In genomic region chr2:73285162-73285739, GRCh38 we compare ENCODE assay signal across 9 cellular contexts. TPM values are rescaled to one million over a fixed set of nuclear protein-coding genes. Genes with fewer than 3 reads are reported as not detected.
DNase-seq lines count a peak whose midpoint lies in the region; ATAC-seq lines count a peak whose summit lies in the region.
"Had no signal": no experiment of that assay in that cellular context is flagged by ENCODE, and none has a peak within 500 bp of the region (broad histone marks: within the 10 kb centered on the region; RNA-seq: fewer than 3 reads in every experiment).

No MANE protein-coding gene starts in this region.

- H3K27me3 Mint-ChIP-seq in effector memory CD8-positive, alpha-beta T cell: peaks cover 17 to 25% of the 10 kb centered on the region in 2 donors

- no peak overlapping the region for H2BK120ac ChIP-seq in neuronal stem cell (ENCODE audit: low read depth, low read length)

- H2AK5ac ChIP-seq in neuronal stem cell (ENCODE audit: low read depth, low read length): no peak overlapping the region

- H3K9me3 Mint-ChIP-seq in effector memory CD8-positive, alpha-beta T cell: no peaks in the 10 kb centered on the region

- H3K23ac ChIP-seq in neuronal stem cell (ENCODE audit: low read depth, low read length, poor library complexity): no peak overlapping the region

- peak overlapping the region; percentile 98 for H2AFZ ChIP-seq in neuronal stem cell (ENCODE audit: low read length)

- H3K36me3 ChIP-seq in neuronal stem cell (replicated peaks in 1 of 2; ENCODE audit: control insufficient read depth in 2 of 2, insufficient read depth in 2 of 2, low read length in 2 of 2): no peaks in the 10 kb centered on the region

- no peak overlapping the region for H3K4me2 ChIP-seq in neuronal stem cell (ENCODE audit: insufficient read depth, low read length, poor library complexity, severe bottlenecking)

- H3K4me3 Mint-ChIP-seq in effector memory CD8-positive, alpha-beta T cell: peak overlapping the region; percentile 54 to 69

- ATAC-seq in GM18868 (IDR thresholded peaks at IDR 0.05; ENCODE audit: unreplicated experiment): peak; percentile 73
- ATAC-seq in HG03025 (IDR thresholded peaks at IDR 0.05; ENCODE audit: low FRiP score, unreplicated experiment): peak; percentile 41
- ATAC-seq in effector memory CD8-positive, alpha-beta T cell (replicated peaks): peak; percentile 49

- no peak overlapping the region for H2BK15ac ChIP-seq in neuronal stem cell (ENCODE audit: low read length)

- no peak overlapping the region for H3K14ac ChIP-seq in neuronal stem cell (ENCODE audit: low read length)

- H3K4me3 ChIP-seq in neuronal stem cell (ENCODE audit: low read length in 2 of 2): peak overlapping the region in 1 of 2 donors; percentile 75

- H2BK5ac ChIP-seq in neuronal stem cell (ENCODE audit: low read length): no peak overlapping the region

- no CpG with 5 or more reads among the region's 5 CpGs for WGBS in neuronal stem cell (ENCODE audit: extremely low coverage in 2 of 2, insufficient read length in 2 of 2, insufficient replicate concordance in 1 of 2), 2 donors

- peaks cover 5 to 12% of the 10 kb centered on the region in 2 donors for H3K4me1 ChIP-seq in neuronal stem cell (ENCODE audit: control insufficient read depth in 2 of 2, insufficient read depth in 1 of 2, low read depth in 1 of 2, low read length in 2 of 2)

- H3K36me3 Mint-ChIP-seq in effector memory CD8-positive, alpha-beta T cell (ENCODE audit: insufficient read depth): peaks cover under 1% of the 10 kb centered on the region

- H2BK12ac ChIP-seq in neuronal stem cell (ENCODE audit: low read length): no peak overlapping the region

- no peak overlapping the region for H3K27ac Mint-ChIP-seq in effector memory CD8-positive, alpha-beta T cell

- no peak overlapping the region for H4K91ac ChIP-seq in neuronal stem cell (ENCODE audit: low read depth, low read length, poor library complexity)

- H3K27me3 ChIP-seq in neuronal stem cell (ENCODE audit: control insufficient read depth in 3 of 3, insufficient read depth in 3 of 3, low read depth in 1 of 3, low read length in 3 of 3): peaks cover 0 to 54% (median 27%) of the 10 kb centered on the region in 3 experiments

- H3K27ac ChIP-seq in neuronal stem cell (replicated peaks; ENCODE audit: low read length): no peak overlapping the region

- no peaks in the 10 kb centered on the region for H3K79me1 ChIP-seq in neuronal stem cell (ENCODE audit: low read depth, low read length)

- H4K8ac ChIP-seq in neuronal stem cell (ENCODE audit: low read depth, low read length): no peak overlapping the region

- no peak overlapping the region for H3K4ac ChIP-seq in neuronal stem cell (ENCODE audit: low read length)

- peaks cover 0 to 2% of the 10 kb centered on the region in 2 donors for H3K9me3 ChIP-seq in neuronal stem cell (replicated peaks in 1 of 2; ENCODE audit: control insufficient read depth in 2 of 2, insufficient read depth in 1 of 2, low read depth in 1 of 2, low read length in 2 of 2)

- DNase-seq in Ammon's horn (ENCODE audit: low spot score): peak; percentile 68
- DNase-seq in OCI-M1 (lab: John Stamatoyannopoulos, UW): peak; percentile 85
- peak in 1 of 3 experiments; percentile 7 for DNase-seq in effector memory CD8-positive, alpha-beta T cell
- no peak for DNase-seq in neuronal stem cell (ENCODE audit: low spot score)
- DNase-seq in NCI-H1092 treated with DMSO at 0.1 percent for 48 hours (lab: John Stamatoyannopoulos, UW): no peak
- no peak for DNase-seq in central memory CD4-positive, alpha-beta T cell

- no peak overlapping the region for H3K9ac ChIP-seq in neuronal stem cell (ENCODE audit: low read depth, low read length, poor library complexity)

- no peak overlapping the region for H3K18ac ChIP-seq in neuronal stem cell (ENCODE audit: low read length)

- H3K4me1 Mint-ChIP-seq in effector memory CD8-positive, alpha-beta T cell (ENCODE audit: low read depth in 2 of 2): peaks cover 13 to 22% of the 10 kb centered on the region in 2 donors

RNA-seq across cellular contexts. Expression of gene FBXO41, which starts 1.0 kb away (rescaled TPM):
- 3.3 TPM for polyA plus RNA-seq in neuronal stem cell (2013, experiment 1 of 2)
- 3.3 TPM for polyA plus RNA-seq in neuronal stem cell (2013, experiment 2 of 2)

RNA-seq across cellular contexts. Expression of gene EGR4, which starts 8.1 kb away (rescaled TPM):
- 0.10 TPM for polyA plus RNA-seq in neuronal stem cell (2013, experiment 1 of 2)
- 0.10 TPM for polyA plus RNA-seq in neuronal stem cell (2013, experiment 2 of 2)
- polyA plus RNA-seq: esophagus had no signal

RNA-seq across cellular contexts. Expression of gene CCT7, which starts 51.1 kb away (rescaled TPM):
- 438 TPM for polyA plus RNA-seq in neuronal stem cell (2013, experiment 1 of 2)
- polyA plus RNA-seq in neuronal stem cell (2013, experiment 2 of 2): 440 TPM

RNA-seq across cellular contexts. Expression of gene PRADC1, which starts 52.2 kb away (rescaled TPM):
- polyA plus RNA-seq in neuronal stem cell (2013, experiment 1 of 2): 9.8 TPM
- polyA plus RNA-seq in neuronal stem cell (2013, experiment 2 of 2): 9.4 TPM

Comparison
In these comparisons a context has a peak if more than half of its experiments do, and no peak if none do; other contexts are left out.
1. DNase-seq: peak in Ammon's horn (single experiment) and OCI-M1 (single experiment); none in neuronal stem cell (single experiment), NCI-H1092 treated with DMSO at 0.1 percent for 48 hours (single experiment) and central memory CD4-positive, alpha-beta T cell (single experiment).
2. Peak in every context shown above with its lines, with median percentiles within 50 percentile points of each other: ATAC-seq.